ENCODE assay signal across 8 cellular contexts in the genomic region with DNA sequence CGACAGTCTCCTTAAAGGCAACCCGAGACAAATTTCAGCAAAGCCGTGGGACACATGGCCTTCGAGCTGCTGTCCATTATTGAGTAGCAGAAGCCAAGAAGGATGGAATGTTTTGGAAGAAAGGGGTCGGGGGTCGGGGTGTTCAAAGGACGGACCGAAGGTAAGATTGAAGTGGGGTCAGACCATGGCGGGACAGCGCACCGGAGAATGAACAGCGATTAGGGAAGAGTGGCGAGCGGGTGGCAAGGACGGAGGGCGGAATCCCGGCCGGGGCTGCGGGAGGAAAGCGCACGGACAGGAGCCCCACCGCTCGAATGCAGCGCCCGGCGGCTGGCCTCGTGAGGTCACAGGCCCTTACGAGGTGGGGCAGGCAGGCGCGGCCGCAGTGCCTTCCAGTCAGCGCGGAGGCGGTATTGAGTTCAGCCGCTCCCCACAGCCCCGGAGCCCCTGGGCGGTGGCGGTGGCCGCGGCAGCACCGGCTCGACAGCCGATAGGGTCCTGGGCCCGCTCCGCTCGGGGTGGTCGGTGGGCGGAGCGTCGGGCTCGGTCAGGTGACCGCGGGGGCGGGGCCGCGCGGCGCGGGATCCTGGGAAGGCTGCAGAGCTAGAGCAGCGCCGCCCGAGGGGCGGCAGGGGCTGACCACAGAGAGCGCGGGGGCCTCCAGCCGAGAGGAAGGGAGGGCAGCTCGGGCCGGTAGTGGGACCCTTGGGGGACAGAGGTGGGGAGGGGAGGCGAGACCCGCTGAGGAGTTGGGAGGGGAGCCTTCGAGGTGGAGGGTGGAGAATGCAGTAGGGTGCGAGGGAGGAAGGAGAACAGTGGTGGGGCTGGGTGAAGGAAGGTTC. TPM values are rescaled to one million over a fixed set of nuclear protein-coding genes. Genes with fewer than 3 reads are reported as not detected.
A peak's percentile ranks its signal among the peaks of the same experiment; 100 is the strongest.
DNase-seq lines count a peak whose midpoint lies in the region; ATAC-seq and TF ChIP-seq lines count a peak whose summit lies in the region.

A gene with protein sequence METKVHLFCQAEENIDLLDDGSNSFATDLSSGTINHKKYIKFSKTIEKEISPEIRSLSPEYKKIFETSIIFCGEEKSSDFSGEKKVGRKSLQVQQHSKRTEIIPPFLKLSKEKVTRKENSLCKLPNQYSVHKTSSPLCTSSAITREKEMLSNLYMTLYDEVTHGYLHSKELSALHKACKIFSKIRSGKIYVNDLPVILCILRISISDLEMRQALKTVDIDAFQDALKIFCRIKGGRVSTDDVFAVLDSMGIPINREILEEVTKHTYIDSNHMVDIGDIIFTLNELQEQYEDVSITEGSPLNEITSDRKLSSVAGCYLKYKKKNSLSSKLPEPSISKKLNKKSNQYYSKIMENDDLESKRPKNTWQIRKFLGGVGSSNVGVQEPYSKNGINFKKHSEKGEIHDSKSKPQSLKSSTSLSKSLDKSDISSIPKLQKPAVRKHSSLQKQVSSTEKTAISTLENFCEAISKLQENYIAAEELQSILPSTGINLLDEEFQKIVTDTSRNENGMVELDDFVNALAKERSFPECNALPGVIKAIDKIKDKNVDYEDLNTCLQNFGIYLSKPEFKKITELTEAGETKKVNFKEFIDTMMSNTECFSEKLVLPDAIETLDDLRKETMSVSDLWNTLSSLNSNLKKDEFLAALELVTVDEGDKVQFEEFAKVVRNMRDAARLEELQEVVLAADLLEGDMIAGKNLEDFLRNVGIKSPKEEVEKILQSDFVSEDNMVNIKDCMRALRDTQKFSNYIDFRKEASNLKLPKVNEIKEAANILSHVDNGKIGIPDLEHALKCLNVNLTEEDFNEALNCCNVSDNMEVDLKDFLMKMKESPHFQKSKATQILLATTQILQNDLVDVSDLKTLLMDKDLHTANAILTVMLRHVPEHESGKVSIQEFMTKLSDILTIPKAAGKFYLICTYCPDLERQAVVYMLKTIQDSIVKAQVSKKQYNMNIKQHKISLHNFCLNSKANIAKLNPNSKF (plus strand): TSS at position 574 of the 842 bp plus-strand sequence. CDS start 4,399 bp downstream, outside the sequence.

- peaks cover 25% of the 10 kb centered on the region for H3K4me1 Mint-ChIP-seq in neural crest cell

- H3K4me1 ChIP-seq in Karpas-422 (ENCODE audit: low read length) = peaks cover 18% of the 10 kb centered on the region
- peaks cover 0 to 13% (median 8%) of the 10 kb centered on the region in 4 donors for H3K4me1 ChIP-seq in stomach

- TF ChIP-seq CTCF in RWPE1 (conservative IDR thresholded peaks at IDR 0.05; ENCODE audit: low read depth) = peak; percentile 40
- no peak for TF ChIP-seq CTCF in fibroblast of villous mesenchyme (IDR thresholded peaks at IDR 0.05; ENCODE audit: insufficient read depth, low read depth, low read length)
- peak; percentile 21 for TF ChIP-seq CTCF in neural crest cell (conservative IDR thresholded peaks at IDR 0.05)
- peak in 1 of 7 experiments; percentile 28 for TF ChIP-seq CTCF in stomach (IDR thresholded peaks at IDR 0.05)

- no peak for TF ChIP-seq EP300 in stomach (IDR thresholded peaks at IDR 0.05)

- POLR2A ChIA-PET in RWPE1 (lab: Yijun Ruan, JAX; ENCODE audit: low non-redundant PET) = interaction anchor here (0.6 kb wide), 1 partner anchor 84 kb away, joined by 3 read pairs; no protein-coding TSS in a partner anchor

- H3K27me3 Mint-ChIP-seq in neural crest cell (ENCODE audit: low read depth) = peaks cover 18% of the 10 kb centered on the region

- no peaks in the 10 kb centered on the region for H3K9me2 ChIP-seq in Karpas-422 (replicated peaks; ENCODE audit: insufficient read depth, low read length)

- H3K4me2 ChIP-seq in Karpas-422 (ENCODE audit: low read depth, low read length, poor library complexity, severe bottlenecking) = peak within 1 kb of the TSS; percentile 82

- peak within 1 kb of the TSS; percentile 98 for H3K27ac Mint-ChIP-seq in neural crest cell (ENCODE audit: unreplicated experiment)

- H2AFZ ChIP-seq in Karpas-422 (ENCODE audit: low read length) = peak within 1 kb of the TSS; percentile 94; the same call in 1 of the 2 replicates

- H3K36me3 ChIP-seq in Karpas-422 (ENCODE audit: insufficient read depth, low read length) (no peaks in the 10 kb centered on the region), stomach (peaks cover 0 to 3% (median 0%) of the 10 kb centered on the region in 4 donors)

- H3K36me3 Mint-ChIP-seq in neural crest cell (ENCODE audit: low read depth) = peaks cover 4% of the 10 kb centered on the region

- DNase-seq in EL (peak; percentile 91), Karpas-422 (no peak), RWPE1 (ENCODE audit: low spot score) (peak; percentile 75), fibroblast of villous mesenchyme (ENCODE audit: low read depth) (peak; percentile 86), neural crest cell (ENCODE audit: low read depth, low spot score) (peak; percentile 84), stomach (peak; percentile 90)
- peak; percentile 91 for DNase-seq in activated effector memory CD4-positive, alpha-beta T cell treated with anti-CD3 and anti-CD28 coated beads, Interleukin-2, amount 50 U/mL, for 16 hours

- peak within 1 kb of the TSS; percentile 49 for H3K9ac ChIP-seq in Karpas-422 (ENCODE audit: low read length)

- intact Hi-C loops in stomach (cut with DNase I; ENCODE audit: low total_unique reads) = no loop called here

- CTCF ChIA-PET in RWPE1 (lab: Yijun Ruan, JAX) = interaction anchor here (0.6 to 0.7 kb wide), 3 partner anchors 8 to 163 kb away, joined by 3 to 6 read pairs (median 4); no protein-coding TSS in a partner anchor

- no peaks in the 10 kb centered on the region for H3K27me3 ChIP-seq in Karpas-422 (ENCODE audit: low read length)
- H3K27me3 ChIP-seq in stomach = no peaks in the 10 kb centered on the region

- H3K4me3 ChIP-seq in Karpas-422 (ENCODE audit: low read length) (peak within 1 kb of the TSS; percentile 65), fibroblast of villous mesenchyme (ENCODE audit: low read depth, low read length) (peak within 1 kb of the TSS; percentile 76), stomach (peak within 1 kb of the TSS; percentile 63 to 77 (median 66))

- peak in 3 of 4 donors; percentile 54 to 85 (median 79) for TF ChIP-seq POLR2A in stomach (IDR thresholded peaks at IDR 0.05)

- peak; percentile 69 for ATAC-seq in GM21825 (IDR thresholded peaks at IDR 0.05; ENCODE audit: unreplicated experiment)

- peak within 1 kb of the TSS; percentile 92 for H3K4me3 Mint-ChIP-seq in neural crest cell

- H3K79me2 ChIP-seq in Karpas-422 (ENCODE audit: low read length) = no peaks in the 10 kb centered on the region

- H3K9me3 Mint-ChIP-seq in neural crest cell = peaks cover 13% of the 10 kb centered on the region

- H3K9me3 ChIP-seq in Karpas-422 (ENCODE audit: low read length) = no peaks in the 10 kb centered on the region
- H3K9me3 ChIP-seq in stomach = no peaks in the 10 kb centered on the region

- H3K27ac ChIP-seq in Karpas-422 (ENCODE audit: low read length) = no peak within 1 kb of the TSS
- H3K27ac ChIP-seq in RWPE1 = peak within 1 kb of the TSS; percentile 53
- peak within 1 kb of the TSS; percentile 89 to 96 (median 93) for H3K27ac ChIP-seq in stomach

- WGBS in stomach, 5 donors = 0 to 1% (median 1%) methylated on average over 44 to 72 of the region's 72 CpGs

- no peaks in the 10 kb centered on the region for H4K20me1 ChIP-seq in Karpas-422 (ENCODE audit: insufficient read depth, low read depth, low read length)

RNA-seq across cellular contexts. Expression of the gene that starts here (rescaled TPM):
- 0.58 and 1.0 TPM in 2 replicates for total RNA-seq in Karpas-422 (2014; rRNA removed; shearing (Covaris generic); ENCODE audit: low replicate concordance)
- total RNA-seq in fibroblast of villous mesenchyme = 3.9 and 7.7 TPM in 2 replicates
- 1.5 and 2.2 TPM in 2 replicates for total RNA-seq in neural crest cell
- total RNA-seq in stomach = 10 to 100 TPM in 3 of 5 donors, 1 to 10 TPM in 1, under 1 TPM in 1; 0.29 to 27.0 (median 11.2) TPM
- polyA plus RNA-seq in stomach = 1 to 10 TPM in 1 of 3 donors, under 1 TPM in 2; 0.43 to 5.0 (median 0.56) TPM
